Comparison of ENCODE assay signal across 11 cellular contexts in the genomic region with DNA sequence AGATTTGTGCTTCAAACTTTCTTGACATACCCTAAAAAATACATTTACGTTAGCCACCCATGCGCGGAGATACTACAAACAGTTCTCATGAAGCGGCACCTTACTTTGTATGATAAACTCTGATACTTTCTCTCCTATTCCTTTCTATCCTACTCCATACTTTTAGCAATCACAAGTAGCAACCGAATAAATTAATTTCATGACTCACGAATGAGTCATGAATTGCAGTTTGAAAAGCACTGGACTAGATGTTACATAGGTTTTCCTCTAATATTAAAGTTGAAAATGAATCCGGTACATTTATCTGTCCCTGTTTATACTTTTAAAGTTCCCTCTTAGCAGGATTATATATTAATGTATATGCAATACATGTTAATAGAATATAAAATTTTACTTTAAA.
DNase-seq lines count a peak whose midpoint lies in the region; ATAC-seq and TF ChIP-seq lines count a peak whose summit lies in the region.
"Had no signal": no experiment of that assay in that cellular context is flagged by ENCODE, and none has a peak within 500 bp of the region (broad histone marks: within the 10 kb centered on the region; RNA-seq: fewer than 3 reads in every experiment).

No MANE protein-coding gene starts in this region.

- H3K9me3 ChIP-seq in skeletal muscle tissue (ENCODE audit: control insufficient read depth in 3 of 3, low read length in 3 of 3) (no peaks in the 10 kb centered on the region), H9 (ENCODE audit: control insufficient read depth, low read depth, low read length) (no peaks in the 10 kb centered on the region)
- H3K9me3 ChIP-seq: mucosa of descending colon had no signal

- no peaks in the 10 kb centered on the region for H3K79me2 ChIP-seq in H9 (ENCODE audit: insufficient read depth, low read length)

- no peak overlapping the region for H2BK15ac ChIP-seq in H9 (ENCODE audit: low read depth, low read length)

- H3K27ac Mint-ChIP-seq in H9 = no peak overlapping the region

- no peaks in the 10 kb centered on the region for H3K23me2 ChIP-seq in H9 (ENCODE audit: insufficient read length, low read depth, low read length, poor library complexity, severe bottlenecking)

- H4K5ac ChIP-seq in H9 (ENCODE audit: insufficient read length, low read depth, low read length) = no peak overlapping the region

- no peak overlapping the region for H2BK120ac ChIP-seq in H9 (ENCODE audit: low read depth, low read length, poor library complexity, severe bottlenecking)

- TF ChIP-seq CTCF in fibroblast of the aortic adventitia (IDR thresholded peaks at IDR 0.05; ENCODE audit: insufficient read depth, low read length) = no peak
- no peak for TF ChIP-seq CTCF in H9 (conservative IDR thresholded peaks at IDR 0.05)

- no peak overlapping the region for H3K56ac ChIP-seq in H9 (ENCODE audit: insufficient read length, low read depth, low read length)

- H3K27ac ChIP-seq in skeletal muscle tissue (ENCODE audit: low read depth, low read length) = peak overlapping the region; percentile 40
- H3K27ac ChIP-seq in H9 (ENCODE audit: insufficient read length, low read depth, low read length) = no peak overlapping the region
- H3K27ac ChIP-seq: WERI-Rb-1 had no signal

- DNase-seq in GM03348 (ENCODE audit: low spot score) = peak; percentile 36
- peak; percentile 9 to 62 for DNase-seq in SW 1271 (lab: John Stamatoyannopoulos, UW)
- DNase-seq in fibroblast of the aortic adventitia (ENCODE audit: low read depth) = peak; percentile 84
- no peak for DNase-seq in H9
- DNase-seq in NCI-H2227 (lab: John Stamatoyannopoulos, UW; ENCODE audit: unreplicated experiment) = no peak
- no peak for DNase-seq in activated T-cell treated with anti-CD3 and anti-CD28 coated beads, Interleukin-2, amount 50 U/mL, for 4 hours
- DNase-seq: activated effector memory CD4-positive, alpha-beta T cell treated with Interleukin-2 at 50 U/mL for 16 hours; mucosa of descending colon; WERI-Rb-1 had no signal

- H3K36me3 Mint-ChIP-seq in H9 (ENCODE audit: insufficient read depth in 1 of 3, low read depth in 3 of 3) = no peaks in the 10 kb centered on the region
- peaks cover 19% of the 10 kb centered on the region for H3K36me3 Mint-ChIP-seq in activated T-cell treated with anti-CD3 and anti-CD28 coated beads, Interleukin-2, amount 50 U/mL, for 4 hours (ENCODE audit: insufficient read depth)

- no peak overlapping the region for H3K4me3 ChIP-seq in fibroblast of the aortic adventitia (ENCODE audit: low read depth, low read length)
- H3K4me3 ChIP-seq in skeletal muscle tissue (ENCODE audit: low read length in 3 of 3) = no peak overlapping the region
- H3K4me3 ChIP-seq: mucosa of descending colon had no signal

- no peaks in the 10 kb centered on the region for H3K9me3 Mint-ChIP-seq in H9
- H3K9me3 Mint-ChIP-seq in activated T-cell treated with anti-CD3 and anti-CD28 coated beads, Interleukin-2, amount 50 U/mL, for 4 hours = no peaks in the 10 kb centered on the region

- H3K4me1 ChIP-seq in skeletal muscle tissue (ENCODE audit: control insufficient read depth in 3 of 3, insufficient read depth in 3 of 3, low read length in 3 of 3) = peaks cover 4 to 8% (median 4%) of the 10 kb centered on the region in 3 donors
- H3K4me1 ChIP-seq in H9 (ENCODE audit: insufficient read depth, low read length) = 0 out of 2 replicates have a peak, but pooled peaks cover 3% of the 10 kb centered on the region

- H4K20me1 ChIP-seq in H9 (ENCODE audit: control insufficient read depth, insufficient read depth, insufficient read length) = no peaks in the 10 kb centered on the region

- H3K36me3 ChIP-seq in skeletal muscle tissue (ENCODE audit: control insufficient read depth in 3 of 3, insufficient read depth in 3 of 3, low read length in 3 of 3) = no peaks in the 10 kb centered on the region
- H3K36me3 ChIP-seq: WERI-Rb-1 had no signal

- no peaks in the 10 kb centered on the region for H3K27me3 ChIP-seq in skeletal muscle tissue (ENCODE audit: control insufficient read depth in 3 of 3, insufficient read depth in 3 of 3, low read length in 3 of 3)
- no peaks in the 10 kb centered on the region for H3K27me3 ChIP-seq in H9 (ENCODE audit: insufficient read depth, low read length)

- H3T11ph ChIP-seq in H9 (ENCODE audit: low read length) = no peak overlapping the region

- no peak overlapping the region for H2AFZ ChIP-seq in H9 (ENCODE audit: low read length)

- H2BK5ac ChIP-seq in H9 (ENCODE audit: insufficient read length, low read length) = no peak overlapping the region

- no peak overlapping the region for H3K4ac ChIP-seq in H9 (ENCODE audit: low read depth, low read length)

- H4K8ac ChIP-seq in H9 (replicated peaks; ENCODE audit: insufficient read length, low read depth, low read length) = no peak overlapping the region

- no peak overlapping the region for H3K18ac ChIP-seq in H9 (ENCODE audit: insufficient read length, low read depth, low read length)

- H3K4me2 ChIP-seq in H9 (ENCODE audit: insufficient read depth, insufficient read length, low read length) = no peak overlapping the region

- H4K91ac ChIP-seq in H9 (ENCODE audit: insufficient read length, low read depth, low read length) = no peak overlapping the region

- no peaks in the 10 kb centered on the region for H3K79me1 ChIP-seq in H9 (ENCODE audit: insufficient read depth, low read depth, low read length, poor library complexity, severe bottlenecking)

- WGBS in H9 (ENCODE audit: extremely low coverage, insufficient read length, low lambda C conversion rate) = no CpG with 5 or more reads among the region's 7 CpGs

- no peak for ATAC-seq in HG02885 (IDR thresholded peaks at IDR 0.05; ENCODE audit: poor library complexity, unreplicated experiment)
- ATAC-seq in activated T-cell treated with anti-CD3 and anti-CD28 coated beads, Interleukin-2, amount 50 U/mL, for 4 hours = no peak
- ATAC-seq: mucosa of descending colon had no signal

- peaks cover 12 to 27% of the 10 kb centered on the region in 2 experiments for H3K4me1 Mint-ChIP-seq in H9
- H3K4me1 Mint-ChIP-seq in activated T-cell treated with anti-CD3 and anti-CD28 coated beads, Interleukin-2, amount 50 U/mL, for 4 hours (ENCODE audit: low read depth) = peaks cover 25% of the 10 kb centered on the region

- no peak overlapping the region for H2BK20ac ChIP-seq in H9 (ENCODE audit: low read depth, low read length, poor library complexity, severe bottlenecking)

- no peak overlapping the region for H2AK5ac ChIP-seq in H9 (ENCODE audit: insufficient read length, low read length)

- no peak overlapping the region for H3K14ac ChIP-seq in H9 (ENCODE audit: insufficient read depth, low read length)

- no peak overlapping the region for H3K23ac ChIP-seq in H9 (ENCODE audit: insufficient read length, low read depth, low read length)

- no peak overlapping the region for H2BK12ac ChIP-seq in H9 (ENCODE audit: insufficient read length, low read depth, low read length)

- H3K4me3 Mint-ChIP-seq in H9 = no peak overlapping the region
- no peak overlapping the region for H3K4me3 Mint-ChIP-seq in activated T-cell treated with anti-CD3 and anti-CD28 coated beads, Interleukin-2, amount 50 U/mL, for 4 hours

- H3K9ac ChIP-seq in skeletal muscle tissue (ENCODE audit: low read depth in 1 of 3, low read length in 3 of 3) (no peak overlapping the region), H9 (ENCODE audit: extremely low read depth, insufficient read length, low read length) (no peak overlapping the region)

- H3K27me3 Mint-ChIP-seq in H9 (ENCODE audit: low read depth) = no peaks in the 10 kb centered on the region
- no peaks in the 10 kb centered on the region for H3K27me3 Mint-ChIP-seq in activated T-cell treated with anti-CD3 and anti-CD28 coated beads, Interleukin-2, amount 50 U/mL, for 4 hours (ENCODE audit: low read depth)

Comparison
In these comparisons a context has a peak if more than half of its experiments do, and no peak if none do; other contexts are left out.
1. DNase-seq: peak in GM03348 (single experiment), SW 1271 (2 of 2) and fibroblast of the aortic adventitia (single experiment); none in H9 (single experiment), NCI-H2227 (single experiment) and activated T-cell treated with anti-CD3 and anti-CD28 coated beads, Interleukin-2, amount 50 U/mL, for 4 hours (single experiment).